1 cellular context compared by ENCODE assay signal in the genomic region with DNA sequence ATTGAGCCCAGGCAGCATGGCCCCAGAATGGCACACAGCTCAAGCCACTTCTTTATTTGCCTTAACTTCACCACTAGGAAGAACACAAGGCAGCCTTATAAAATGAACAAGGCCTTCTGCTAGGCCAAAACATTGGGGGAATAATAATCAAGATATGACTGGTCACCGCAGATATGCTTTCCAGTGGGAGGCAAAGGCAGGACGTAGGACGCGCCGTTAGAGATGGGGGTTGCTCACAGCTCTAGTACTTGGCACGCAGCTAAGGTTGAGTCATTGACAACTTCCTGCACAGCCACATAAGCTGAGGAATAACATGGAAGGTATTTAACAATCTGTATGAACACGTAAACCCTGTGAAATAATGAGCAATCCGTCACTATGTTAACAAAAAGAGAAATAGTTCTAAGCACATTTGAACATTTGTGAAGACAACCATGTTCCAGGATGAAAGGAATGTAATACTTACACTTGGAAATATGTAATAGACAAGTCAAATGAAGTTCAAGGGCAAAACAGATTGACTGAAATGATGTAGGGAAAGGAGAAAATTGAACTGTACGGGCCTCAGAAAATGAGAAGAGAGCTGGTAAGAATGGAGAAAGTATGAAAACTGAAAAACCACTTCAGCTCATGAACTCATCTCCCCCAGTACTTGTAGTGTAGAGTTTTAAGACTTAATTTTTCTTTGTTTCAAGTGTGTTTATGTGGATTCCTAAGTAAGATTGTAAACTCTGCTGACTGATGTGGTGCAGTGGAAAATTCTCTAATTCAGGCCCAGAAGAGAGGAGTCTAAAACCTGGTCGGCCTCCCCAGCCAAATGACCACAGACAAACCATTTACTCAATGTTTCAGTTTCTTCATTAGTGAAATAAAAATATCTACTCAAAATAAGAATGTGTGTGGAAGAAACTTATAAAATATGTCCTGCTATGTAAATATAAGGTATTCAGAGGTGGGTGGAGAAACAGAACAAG.
TF ChIP-seq lines count a peak whose summit lies in the region.

No MANE protein-coding gene starts in this region.

TF ChIP-seq in HepG2, 621 proteins besides CTCF, POLR2A, EP300 and RAD21 (continued from another document):
- TF ChIP-seq ZHX1 (CRISPR knock-in tag; IDR thresholded peaks at IDR 0.05; ENCODE audit: low read depth): no peak
- TF ChIP-seq ZEB1 (IDR thresholded peaks at IDR 0.05; ENCODE audit: insufficient replicate concordance, low read depth): no peak
- TF ChIP-seq, protein P1, sequence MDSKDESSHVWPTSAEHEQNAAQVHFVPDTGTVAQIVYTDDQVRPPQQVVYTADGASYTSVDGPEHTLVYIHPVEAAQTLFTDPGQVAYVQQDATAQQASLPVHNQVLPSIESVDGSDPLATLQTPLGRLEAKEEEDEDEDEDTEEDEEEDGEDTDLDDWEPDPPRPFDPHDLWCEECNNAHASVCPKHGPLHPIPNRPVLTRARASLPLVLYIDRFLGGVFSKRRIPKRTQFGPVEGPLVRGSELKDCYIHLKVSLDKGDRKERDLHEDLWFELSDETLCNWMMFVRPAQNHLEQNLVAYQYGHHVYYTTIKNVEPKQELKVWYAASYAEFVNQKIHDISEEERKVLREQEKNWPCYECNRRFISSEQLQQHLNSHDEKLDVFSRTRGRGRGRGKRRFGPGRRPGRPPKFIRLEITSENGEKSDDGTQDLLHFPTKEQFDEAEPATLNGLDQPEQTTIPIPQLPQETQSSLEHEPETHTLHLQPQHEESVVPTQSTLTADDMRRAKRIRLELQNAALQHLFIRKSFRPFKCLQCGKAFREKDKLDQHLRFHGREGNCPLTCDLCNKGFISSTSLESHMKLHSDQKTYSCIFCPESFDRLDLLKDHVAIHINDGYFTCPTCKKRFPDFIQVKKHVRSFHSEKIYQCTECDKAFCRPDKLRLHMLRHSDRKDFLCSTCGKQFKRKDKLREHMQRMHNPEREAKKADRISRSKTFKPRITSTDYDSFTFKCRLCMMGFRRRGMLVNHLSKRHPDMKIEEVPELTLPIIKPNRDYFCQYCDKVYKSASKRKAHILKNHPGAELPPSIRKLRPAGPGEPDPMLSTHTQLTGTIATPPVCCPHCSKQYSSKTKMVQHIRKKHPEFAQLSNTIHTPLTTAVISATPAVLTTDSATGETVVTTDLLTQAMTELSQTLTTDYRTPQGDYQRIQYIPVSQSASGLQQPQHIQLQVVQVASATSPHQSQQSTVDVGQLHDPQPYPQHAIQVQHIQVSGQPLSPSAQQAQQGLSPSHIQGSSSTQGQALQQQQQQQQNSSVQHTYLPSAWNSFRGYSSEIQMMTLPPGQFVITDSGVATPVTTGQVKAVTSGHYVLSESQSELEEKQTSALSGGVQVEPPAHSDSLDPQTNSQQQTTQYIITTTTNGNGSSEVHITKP (CRISPR knock-in tag; IDR thresholded peaks at IDR 0.05; ENCODE audit: low read depth): no peak
- TF ChIP-seq NFAT5 (CRISPR knock-in tag; IDR thresholded peaks at IDR 0.05): no peak
- TF ChIP-seq HBP1 (CRISPR knock-in tag; IDR thresholded peaks at IDR 0.05; ENCODE audit: low read depth): no peak
- no peak for TF ChIP-seq DZIP1 (CRISPR knock-in tag; IDR thresholded peaks at IDR 0.05)
- TF ChIP-seq BRD4 (CRISPR knock-in tag; IDR thresholded peaks at IDR 0.05): no peak
- TF ChIP-seq ZBTB46 (CRISPR knock-in tag; IDR thresholded peaks at IDR 0.05; ENCODE audit: borderline replicate concordance): no peak
- TF ChIP-seq MAX (IDR thresholded peaks at IDR 0.05): no peak
